In the genomic region with DNA sequence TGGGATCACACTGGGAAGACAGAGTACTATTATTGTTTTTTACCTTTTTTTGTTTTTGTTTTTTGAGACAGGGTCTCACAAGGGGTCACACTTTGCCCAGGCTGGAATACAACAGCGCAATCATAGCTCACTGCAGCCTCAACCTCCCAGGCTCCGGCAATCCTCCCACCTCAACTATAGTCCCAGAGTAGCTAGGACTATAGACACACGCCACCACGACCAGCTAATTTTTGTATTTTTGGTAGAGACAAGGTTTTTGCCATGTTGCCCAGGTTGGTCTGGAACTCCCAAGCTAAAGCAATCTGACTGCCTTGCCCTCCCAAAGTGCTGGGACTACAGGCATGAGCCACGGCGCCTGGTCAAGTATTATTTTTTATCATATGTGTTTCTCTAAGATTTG, we compare ENCODE assay signal across 13 cellular contexts.
DNase-seq lines count a peak whose midpoint lies in the region; ATAC-seq and TF ChIP-seq lines count a peak whose summit lies in the region.
"Had no signal": no experiment of that assay in that cellular context is flagged by ENCODE, and none has a peak within 500 bp of the region (broad histone marks: within the 10 kb centered on the region; RNA-seq: fewer than 3 reads in every experiment).

No MANE protein-coding gene starts in this region.

- no peak overlapping the region for H2AFZ ChIP-seq in GM23338

- H3K79me2 ChIP-seq in GM23338 (replicated peaks; ENCODE audit: insufficient read depth) = peaks cover 89% of the 10 kb centered on the region

- TF ChIP-seq CTCF in GM23338 (conservative IDR thresholded peaks at IDR 0.05; ENCODE audit: low read depth in 2 of 2) (no peak), esophagus squamous epithelium (IDR thresholded peaks at IDR 0.05) (no peak), spleen (IDR thresholded peaks at IDR 0.05 in 8 of 11, conservative IDR thresholded peaks at IDR 0.05 in 3 of 11) (no peak)

- no peaks in the 10 kb centered on the region for H3K27me3 ChIP-seq in GM23338 (ENCODE audit: insufficient read depth)
- no peaks in the 10 kb centered on the region for H3K27me3 ChIP-seq in esophagus squamous epithelium
- H3K27me3 ChIP-seq in spleen (replicated peaks in 1 of 7) = no peaks in the 10 kb centered on the region
- H3K27me3 ChIP-seq: body of pancreas had no signal

- no peak overlapping the region for H3K4me3 ChIP-seq in GM23338
- H3K4me3 ChIP-seq in esophagus squamous epithelium = no peak overlapping the region
- no peak overlapping the region for H3K4me3 ChIP-seq in spleen
- H3K4me3 ChIP-seq: body of pancreas had no signal

- H3K4me2 ChIP-seq in GM23338 = no peak overlapping the region

- no peak for DNase-seq in GM23338 (ENCODE audit: low spot score)
- DNase-seq in T-cell = no peak
- DNase-seq in esophagus squamous epithelium (lab: John Stamatoyannopoulos, UW) = no peak
- no peak for DNase-seq in spleen
- no peak for DNase-seq in DMS 273 treated with DMSO at 0.1 percent for 48 hours (lab: John Stamatoyannopoulos, UW)
- no peak for DNase-seq in HK-2 (ENCODE audit: unreplicated experiment)
- DNase-seq: activated CD4-positive, alpha-beta T cell treated with anti-CD3 and anti-CD28 coated beads, Interleukin-2, amount 50 U/mL, for 48 hours; body of pancreas; DMS79 treated with DMSO at 0.1 percent for 48 hours; NCI-H526; nucleus accumbens had no signal

- peaks cover 50% of the 10 kb centered on the region for H3F3A ChIP-seq in GM23338 (replicated peaks; ENCODE audit: low read depth)

- no peaks in the 10 kb centered on the region for H3K9me3 Mint-ChIP-seq in GM23338
- no peaks in the 10 kb centered on the region for H3K9me3 Mint-ChIP-seq in T-cell

- no peaks in the 10 kb centered on the region for H3K9me2 ChIP-seq in GM23338 (ENCODE audit: insufficient read depth)

- H3K4me3 Mint-ChIP-seq in GM23338 (no peak overlapping the region), T-cell (no peak overlapping the region)

- peaks cover 10% of the 10 kb centered on the region; the same call in 1 of the 2 replicates for H4K20me1 ChIP-seq in GM23338 (replicated peaks; ENCODE audit: insufficient read depth)

- no peaks in the 10 kb centered on the region for H3K9me3 ChIP-seq in esophagus squamous epithelium
- H3K9me3 ChIP-seq in spleen = no peaks in the 10 kb centered on the region
- H3K9me3 ChIP-seq: body of pancreas had no signal

- H3K27ac ChIP-seq in GM23338 (ENCODE audit: low read depth) (peak overlapping the region; percentile 61; the same call in 1 of the 2 replicates), esophagus squamous epithelium (peak overlapping the region; percentile 65 to 85 (median 84)), spleen (peak overlapping the region in 7 of 8 donors; percentile 73 to 83 (median 79))
- H3K27ac ChIP-seq: HL-60 had no signal

- 0 out of 2 replicates have a peak, but pooled peaks cover 5% of the 10 kb centered on the region for H3K4me1 ChIP-seq in GM23338 (ENCODE audit: insufficient read depth)
- H3K4me1 ChIP-seq in esophagus squamous epithelium = peaks cover 10 to 62% (median 52%) of the 10 kb centered on the region in 3 donors
- peaks cover 8 to 50% (median 39%) of the 10 kb centered on the region in 6 donors for H3K4me1 ChIP-seq in spleen

- H3K27me3 Mint-ChIP-seq in GM23338 (ENCODE audit: insufficient read depth, low read depth, poor library complexity) (peaks cover 14% of the 10 kb centered on the region), T-cell (no peaks in the 10 kb centered on the region)

- peaks cover 29% of the 10 kb centered on the region for H3K36me3 ChIP-seq in GM23338 (ENCODE audit: insufficient read depth)
- peaks cover 10 to 70% (median 10%) of the 10 kb centered on the region in 3 donors for H3K36me3 ChIP-seq in esophagus squamous epithelium
- peaks cover 3 to 98% (median 48%) of the 10 kb centered on the region in 6 donors for H3K36me3 ChIP-seq in spleen

- TF ChIP-seq POLR2A in esophagus squamous epithelium (IDR thresholded peaks at IDR 0.05) (no peak), spleen (IDR thresholded peaks at IDR 0.05) (no peak)

- H3K4me1 Mint-ChIP-seq in GM23338 (peaks cover 32% of the 10 kb centered on the region), T-cell (peaks cover 2 to 39% (median 26%) of the 10 kb centered on the region in 3 donors)

- 90 to 97% methylated on average over 6 of the region's 6 CpGs for WGBS in esophagus squamous epithelium, 2 donors
- WGBS in spleen, 5 donors = 96 to 99% (median 98%) methylated on average over 6 of the region's 6 CpGs

- intact Hi-C loops in esophagus squamous epithelium (cut with DNase I) (no loop called here), spleen (cut with DNase I; ENCODE audit: low total_unique reads) (no loop called here)

- POLR2A ChIA-PET in T-cell (lab: Charles Lee) = no interaction called here

- ATAC-seq in GM23338 = no peak
- ATAC-seq in T-cell (replicated peaks in 1 of 4) = no peak
- no peak for ATAC-seq in GM19463 (IDR thresholded peaks at IDR 0.05; ENCODE audit: unreplicated experiment)
- ATAC-seq: body of pancreas had no signal

- H3K36me3 Mint-ChIP-seq in GM23338 (ENCODE audit: low read depth) (peaks cover 90% of the 10 kb centered on the region), T-cell (peaks cover 49% of the 10 kb centered on the region)

- CTCF ChIA-PET in T-cell (lab: Charles Lee) = interaction anchor here (0.6 to 6.7 kb wide), 4 partner anchors 46 to 346 kb away, joined by 4 to 209 read pairs (median 68); no protein-coding TSS in a partner anchor

- H3K27ac Mint-ChIP-seq in GM23338 = peak overlapping the region; percentile 54; the same call in 1 of the 2 replicates
- peak overlapping the region; percentile 80 to 85 for H3K27ac Mint-ChIP-seq in T-cell

TF ChIP-seq in GM23338, 12 proteins besides CTCF, POLR2A, EP300 and RAD21:
- TF ChIP-seq CREB1 (CRISPR knock-in tag; IDR thresholded peaks at IDR 0.05; ENCODE audit: low read depth) (no peak), EZH2 (IDR thresholded peaks at IDR 0.05; ENCODE audit: low read depth, unreplicated experiment) (no peak), POLR2AphosphoS5 (IDR thresholded peaks at IDR 0.05; ENCODE audit: low read depth) (no peak)
- TF ChIP-seq, protein P1, sequence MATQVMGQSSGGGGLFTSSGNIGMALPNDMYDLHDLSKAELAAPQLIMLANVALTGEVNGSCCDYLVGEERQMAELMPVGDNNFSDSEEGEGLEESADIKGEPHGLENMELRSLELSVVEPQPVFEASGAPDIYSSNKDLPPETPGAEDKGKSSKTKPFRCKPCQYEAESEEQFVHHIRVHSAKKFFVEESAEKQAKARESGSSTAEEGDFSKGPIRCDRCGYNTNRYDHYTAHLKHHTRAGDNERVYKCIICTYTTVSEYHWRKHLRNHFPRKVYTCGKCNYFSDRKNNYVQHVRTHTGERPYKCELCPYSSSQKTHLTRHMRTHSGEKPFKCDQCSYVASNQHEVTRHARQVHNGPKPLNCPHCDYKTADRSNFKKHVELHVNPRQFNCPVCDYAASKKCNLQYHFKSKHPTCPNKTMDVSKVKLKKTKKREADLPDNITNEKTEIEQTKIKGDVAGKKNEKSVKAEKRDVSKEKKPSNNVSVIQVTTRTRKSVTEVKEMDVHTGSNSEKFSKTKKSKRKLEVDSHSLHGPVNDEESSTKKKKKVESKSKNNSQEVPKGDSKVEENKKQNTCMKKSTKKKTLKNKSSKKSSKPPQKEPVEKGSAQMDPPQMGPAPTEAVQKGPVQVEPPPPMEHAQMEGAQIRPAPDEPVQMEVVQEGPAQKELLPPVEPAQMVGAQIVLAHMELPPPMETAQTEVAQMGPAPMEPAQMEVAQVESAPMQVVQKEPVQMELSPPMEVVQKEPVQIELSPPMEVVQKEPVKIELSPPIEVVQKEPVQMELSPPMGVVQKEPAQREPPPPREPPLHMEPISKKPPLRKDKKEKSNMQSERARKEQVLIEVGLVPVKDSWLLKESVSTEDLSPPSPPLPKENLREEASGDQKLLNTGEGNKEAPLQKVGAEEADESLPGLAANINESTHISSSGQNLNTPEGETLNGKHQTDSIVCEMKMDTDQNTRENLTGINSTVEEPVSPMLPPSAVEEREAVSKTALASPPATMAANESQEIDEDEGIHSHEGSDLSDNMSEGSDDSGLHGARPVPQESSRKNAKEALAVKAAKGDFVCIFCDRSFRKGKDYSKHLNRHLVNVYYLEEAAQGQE (IDR thresholded peaks at IDR 0.05; ENCODE audit: unreplicated experiment) = no peak
